ENCODE assay signal across 8 cellular contexts in the genomic region with DNA sequence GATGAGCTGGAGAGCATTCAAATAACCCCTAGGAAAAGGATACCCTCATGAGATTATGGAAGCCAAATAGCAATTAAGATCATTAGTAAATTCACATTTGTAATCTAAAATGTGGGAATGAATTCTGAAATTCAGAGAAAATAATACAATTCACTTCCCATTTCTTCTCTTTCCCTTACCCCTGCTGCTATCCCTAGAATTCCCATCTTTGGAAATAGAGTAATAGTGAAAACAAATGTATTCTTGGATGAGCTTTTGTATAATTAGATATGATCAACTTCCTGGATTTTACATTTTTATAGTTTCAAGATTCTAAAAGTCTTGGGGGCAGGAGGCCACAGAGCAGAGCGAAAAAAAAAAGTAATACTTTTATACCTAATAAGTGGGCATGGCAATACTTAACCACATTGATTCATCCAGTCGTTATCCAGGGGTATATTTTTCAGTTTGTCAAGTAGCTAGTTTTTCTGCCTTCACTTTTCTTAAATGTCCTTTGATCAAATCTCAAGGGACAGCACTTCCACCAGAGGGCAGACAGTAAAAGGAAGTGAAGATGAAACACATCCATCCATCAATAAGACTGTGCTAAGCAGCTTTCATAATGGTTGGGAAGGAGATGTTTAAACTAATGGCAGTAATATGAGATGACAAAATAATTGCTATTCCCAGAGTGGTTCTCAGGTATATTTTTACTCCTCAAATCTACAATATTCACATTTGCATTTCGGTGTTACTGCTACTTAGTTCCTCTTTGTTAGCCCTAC.
DNase-seq lines count a peak whose midpoint lies in the region; ATAC-seq and TF ChIP-seq lines count a peak whose summit lies in the region.

No MANE protein-coding gene starts in this region.

- no peak overlapping the region for H3K4me3 ChIP-seq in brain microvascular endothelial cell (ENCODE audit: low read depth, low read length)

- H3K36me3 Mint-ChIP-seq in neural crest cell (ENCODE audit: low read depth), result no peaks in the 10 kb centered on the region

- H3K27me3 ChIP-seq in brain microvascular endothelial cell (replicated peaks), result no peaks in the 10 kb centered on the region

- no peak overlapping the region for H3K27ac ChIP-seq in brain microvascular endothelial cell

- H3K36me3 ChIP-seq in brain microvascular endothelial cell (replicated peaks), result no peaks in the 10 kb centered on the region

- no peak for ATAC-seq in left ventricle myocardium superior

- H3K27me3 Mint-ChIP-seq in neural crest cell (ENCODE audit: low read depth), result no peaks in the 10 kb centered on the region

- H3K9me3 Mint-ChIP-seq in neural crest cell, result no peaks in the 10 kb centered on the region

- TF ChIP-seq CTCF in brain microvascular endothelial cell (IDR thresholded peaks at IDR 0.05; ENCODE audit: low read depth, low read length, missing control alignments) (peak; percentile 49), neural crest cell (conservative IDR thresholded peaks at IDR 0.05) (peak; percentile 62)

- intact Hi-C loops in left ventricle myocardium superior (cut with micrococcal nuclease), result no loop called here

- H3K4me1 Mint-ChIP-seq in neural crest cell, result peaks cover 5% of the 10 kb centered on the region

- no peak overlapping the region for H3K4me3 Mint-ChIP-seq in neural crest cell

- in situ Hi-C loops in brain microvascular endothelial cell (cut with HindIII; ENCODE audit: low pct_ligation_motif_present, low sequenced_read_pairs), result no loop called here

- H3K27ac Mint-ChIP-seq in neural crest cell (ENCODE audit: unreplicated experiment), result no peak overlapping the region

- DNase-seq in ELR (ENCODE audit: low read depth) (peak; percentile 5), NCI-H1105 treated with DMSO at 0.1 percent for 48 hours (lab: John Stamatoyannopoulos, UW) (peak; percentile 84), brain microvascular endothelial cell (peak; percentile 45), neural crest cell (ENCODE audit: low read depth, low spot score) (no peak), dedifferentiated amniotic fluid mesenchymal stem cell (ENCODE audit: extremely low spot score) (no peak), GM19238 (ENCODE audit: insufficient read length, low spot score) (no peak), left ventricle myocardium superior (no peak)
- DNase-seq in activated CD4-positive, alpha-beta T cell treated with anti-CD3 and anti-CD28 coated beads, Interleukin-2, amount 50 U/mL, for 4 hours, result no peak

Comparison
In these comparisons a context has a peak if more than half of its experiments do, and no peak if none do; other contexts are left out.
1. DNase-seq: peak in ELR (single experiment), NCI-H1105 treated with DMSO at 0.1 percent for 48 hours (single experiment) and brain microvascular endothelial cell (single experiment); none in neural crest cell (single experiment), activated CD4-positive, alpha-beta T cell treated with anti-CD3 and anti-CD28 coated beads, Interleukin-2, amount 50 U/mL, for 4 hours (0 of 2), dedifferentiated amniotic fluid mesenchymal stem cell (single experiment), GM19238 (single experiment) and left ventricle myocardium superior (single experiment).